ENCODE assay signal across 10 cellular contexts in the genomic region with DNA sequence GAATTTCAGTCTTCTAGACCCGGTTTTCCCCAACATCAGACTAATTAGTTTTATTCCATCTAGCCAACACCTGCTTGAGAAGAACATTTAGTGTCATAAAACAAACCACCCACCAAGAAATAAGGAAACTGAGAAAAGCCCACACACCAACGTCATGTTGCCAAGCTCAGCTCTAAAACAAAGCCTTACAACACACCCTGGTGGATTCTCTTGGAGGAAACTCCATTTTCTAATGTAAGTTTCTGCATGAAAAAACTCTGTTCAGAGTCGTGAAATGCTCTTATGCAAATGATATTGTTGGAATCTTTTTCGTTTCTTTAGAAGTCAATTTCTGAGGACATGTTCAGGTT.
DNase-seq lines count a peak whose midpoint lies in the region; ATAC-seq lines count a peak whose summit lies in the region.
"Had no signal": no experiment of that assay in that cellular context is flagged by ENCODE, and none has a peak within 500 bp of the region (broad histone marks: within the 10 kb centered on the region; RNA-seq: fewer than 3 reads in every experiment).

No MANE protein-coding gene starts in this region.

- no peaks in the 10 kb centered on the region for H3K4me1 ChIP-seq in mesendoderm (ENCODE audit: control insufficient read depth, low read depth, low read length)
- H3K4me1 ChIP-seq: esophagus muscularis mucosa had no signal

- no peak overlapping the region for H2BK5ac ChIP-seq in mesendoderm (ENCODE audit: low read length)

- no peak overlapping the region for H4K8ac ChIP-seq in mesendoderm (ENCODE audit: low read depth, low read length)

- H3K36me3 ChIP-seq in mesendoderm (ENCODE audit: control insufficient read depth, insufficient read depth, low read length) = no peaks in the 10 kb centered on the region
- H3K36me3 ChIP-seq: esophagus muscularis mucosa, neutrophil had no signal

- H3K27me3 ChIP-seq in mesendoderm (ENCODE audit: insufficient read depth, low read length, poor library complexity) = no peaks in the 10 kb centered on the region

- peak; percentile 10 for DNase-seq in mesendoderm
- no peak for DNase-seq in iPS-NIHi11 (ENCODE audit: low spot score)
- DNase-seq in NK-92 treated with Interleukin-12 subunit alpha and Interleukin-12 subunit beta, amount 100 ng/mL, for 24 hours (lab: John Stamatoyannopoulos, UW) = no peak
- DNase-seq: activated CD8-positive, alpha-beta memory T cell treated with anti-CD3 and anti-CD28 coated beads, Interleukin-2, amount 50 U/mL, for 48 hours had no signal

- no peaks in the 10 kb centered on the region for H3K79me1 ChIP-seq in mesendoderm (ENCODE audit: low read length)

- H3K23ac ChIP-seq in mesendoderm (ENCODE audit: low read length) = no peak overlapping the region

- no CpG with 5 or more reads among the region's 4 CpGs for WGBS in mesendoderm (ENCODE audit: extremely low coverage, insufficient coverage, low lambda C conversion rate)

- H2BK120ac ChIP-seq in mesendoderm (ENCODE audit: low read depth, low read length) = no peak overlapping the region

- H3K9ac ChIP-seq in mesendoderm (ENCODE audit: low read length) = no peak overlapping the region

- H3K79me2 ChIP-seq in mesendoderm (ENCODE audit: control insufficient read depth, insufficient read depth, low read length) = no peaks in the 10 kb centered on the region

- no peak overlapping the region for H2BK15ac ChIP-seq in mesendoderm (replicated peaks; ENCODE audit: low read depth)

- H2AK5ac ChIP-seq in mesendoderm (ENCODE audit: low read length) = no peak overlapping the region

- no peak overlapping the region for H3K4ac ChIP-seq in mesendoderm (ENCODE audit: low read depth, low read length)

- no peak overlapping the region for H3K4me2 ChIP-seq in mesendoderm (ENCODE audit: low read length)

- H3K56ac ChIP-seq in mesendoderm (ENCODE audit: low read length) = no peak overlapping the region

- H3K18ac ChIP-seq in mesendoderm (ENCODE audit: low read length) = no peak overlapping the region

- ATAC-seq in GM18870 (IDR thresholded peaks at IDR 0.05; ENCODE audit: unreplicated experiment) (peak; percentile 61), GM21529 (IDR thresholded peaks at IDR 0.05; ENCODE audit: unreplicated experiment) (peak; percentile 75), HG03108 (IDR thresholded peaks at IDR 0.05; ENCODE audit: unreplicated experiment) (peak; percentile 15), GM18520 (IDR thresholded peaks at IDR 0.05; ENCODE audit: unreplicated experiment) (no peak)

- no peak overlapping the region for H4K5ac ChIP-seq in mesendoderm (ENCODE audit: low read length)

- no peak overlapping the region for H3K4me3 ChIP-seq in mesendoderm (ENCODE audit: low read length)
- H3K4me3 ChIP-seq: esophagus muscularis mucosa had no signal

- H3K27ac ChIP-seq in mesendoderm (ENCODE audit: low read depth, low read length) = no peak overlapping the region
- H3K27ac ChIP-seq: esophagus muscularis mucosa, neutrophil had no signal
